ENCODE assay signal across 16 cellular contexts in the genomic region with DNA sequence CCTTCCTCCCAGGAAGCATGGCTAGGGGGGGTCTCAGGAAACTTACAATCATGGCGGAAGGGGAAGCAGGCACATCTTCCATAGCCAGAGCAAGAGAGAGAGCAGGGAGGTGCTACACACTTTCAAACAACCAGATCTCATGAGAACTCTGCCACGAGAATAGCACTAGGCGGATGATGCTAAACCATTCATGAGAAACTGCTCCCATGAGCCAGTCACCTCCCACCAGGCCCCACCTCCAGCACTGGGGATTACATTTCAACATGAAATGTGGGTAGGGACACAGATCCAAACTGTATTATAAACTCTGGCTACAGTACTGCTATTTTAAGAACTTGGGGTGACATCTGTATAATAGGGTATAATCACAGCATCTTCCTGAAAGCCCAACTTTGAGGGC.
"Had no signal": no experiment of that assay in that cellular context is flagged by ENCODE, and none has a peak within 500 bp of the region (broad histone marks: within the 10 kb centered on the region; RNA-seq: fewer than 3 reads in every experiment).

No MANE protein-coding gene starts in this region.

- H3K36me3 Mint-ChIP-seq: memory B cell, natural killer cell had no signal

- H3K9me3 Mint-ChIP-seq: effector memory CD8-positive, alpha-beta T cell; memory B cell; natural killer cell had no signal

- H3K4me1 Mint-ChIP-seq: memory B cell, natural killer cell had no signal

- H3K27ac Mint-ChIP-seq: effector memory CD8-positive, alpha-beta T cell; memory B cell; natural killer cell; type B pancreatic cell had no signal

- DNase-seq: cortex of kidney; effector memory CD8-positive, alpha-beta T cell; foreskin fibroblast; gastrocnemius medialis; natural killer cell; stimulated activated CD4-positive, alpha-beta T cell treated with anti-CD3 and anti-CD28 coated beads, Interleukin-12 subunit alpha, Interleukin-12 subunit beta, amount 100 ng/mL, for 4 hours; stimulated activated CD4-positive, alpha-beta T cell treated with anti-CD3 and anti-CD28 coated beads, Interleukin-1b, Interleukin-23, amount 100 ng/mL, for 48 hours; stimulated activated CD4-positive, alpha-beta T cell treated with anti-CD3 and anti-CD28 coated beads, Interleukin-4, amount 100 ng/mL, for 1 hour; stimulated activated CD8-positive, alpha-beta memory T cell treated with anti-CD3 and anti-CD28 coated beads, Interleukin-4, amount 100 ng/mL, for 48 hours; stimulated activated naive CD8-positive, alpha-beta T cell treated with anti-CD3 and anti-CD28 coated beads, Interleukin-15, Interleukin-2, amounts not matched to agents 100 U/mL and 50 U/mL, for 24 hours; substantia nigra; testis had no signal

- H3K27me3 Mint-ChIP-seq: effector memory CD8-positive, alpha-beta T cell; type B pancreatic cell had no signal

- ATAC-seq: effector memory CD8-positive, alpha-beta T cell; gastrocnemius medialis; left lobe of liver; natural killer cell; sciatic nerve; stimulated activated naive CD8-positive, alpha-beta T cell treated with anti-CD3 and anti-CD28 coated beads, Interleukin-15, Interleukin-2, amounts not matched to agents 100 U/mL and 50 U/mL, for 24 hours had no signal

- H3K4me3 Mint-ChIP-seq: effector memory CD8-positive, alpha-beta T cell; memory B cell; natural killer cell; type B pancreatic cell had no signal
